ENCODE assay signal across 1 cellular context in genomic region chr1:220213381-220213983, GRCh38.
TF ChIP-seq lines count a peak whose summit lies in the region.

No MANE protein-coding gene starts in this region.

TF ChIP-seq in liver, 16 proteins besides CTCF, POLR2A, EP300 and RAD21:
- TF ChIP-seq RXRA (IDR thresholded peaks at IDR 0.05), result peak; percentile 65 to 80
- TF ChIP-seq HNF4A (conservative IDR thresholded peaks at IDR 0.05), result peak in 1 of 2 donors; percentile 6
- no peak for TF ChIP-seq FOXA1 (IDR thresholded peaks at IDR 0.05)
